25 cellular contexts compared by ENCODE assay signal in the genomic region with DNA sequence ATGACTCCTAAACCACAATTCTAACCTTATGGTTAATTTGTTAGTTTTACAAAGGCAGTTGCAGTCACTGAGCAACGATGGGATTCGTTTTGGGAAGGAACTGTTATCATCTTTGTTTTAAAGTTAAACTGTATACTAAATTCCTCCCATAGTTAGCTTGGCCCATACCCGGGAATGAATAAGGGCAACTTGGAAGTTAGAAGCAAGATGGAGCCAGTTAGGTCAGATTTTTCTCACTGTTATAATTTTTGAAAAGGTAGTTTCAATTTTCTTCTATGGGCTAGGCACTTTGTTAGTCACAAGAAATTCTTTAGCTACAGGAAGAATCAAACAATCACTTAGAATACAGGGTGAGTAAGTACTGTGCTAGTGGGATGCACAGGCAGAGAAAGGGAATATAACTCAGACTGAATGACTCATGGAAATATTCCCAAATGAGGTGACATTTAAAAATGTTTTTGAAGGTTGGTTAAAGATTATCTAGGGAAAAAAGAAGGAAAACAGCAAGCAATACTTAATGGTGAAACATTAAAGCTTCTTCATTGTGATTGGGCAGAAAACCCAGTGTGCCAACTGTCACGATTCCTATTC.
DNase-seq lines count a peak whose midpoint lies in the region; ATAC-seq, FAIRE-seq and TF ChIP-seq lines count a peak whose summit lies in the region.
"Had no signal": no experiment of that assay in that cellular context is flagged by ENCODE, and none has a peak within 500 bp of the region (broad histone marks: within the 10 kb centered on the region; RNA-seq: fewer than 3 reads in every experiment).

No MANE protein-coding gene starts in this region.

- H3K9me3 Mint-ChIP-seq in HFFc6, result no peaks in the 10 kb centered on the region
- peaks cover 23% of the 10 kb centered on the region for H3K9me3 Mint-ChIP-seq in mesothelial cell of epicardium
- H3K9me3 Mint-ChIP-seq: activated naive CD4-positive, alpha-beta T cell treated with anti-CD3 and anti-CD28 coated beads, Interleukin-2, amount 50 U/mL, for 72 hours; stimulated activated memory B cell treated with anti-CD40 and anti-IgM and Interleukin-4, amounts not matched to agents 10 μg/mL and 1 μg/mL and 100 μg/mL, for 72 hours had no signal

- no peak for ATAC-seq in A549
- ATAC-seq: activated CD8-positive, alpha-beta T cell treated with anti-CD3 and anti-CD28 coated beads, Interleukin-2, amount 10 ng/mL, durations not matched to agents 7 days and 5 days; activated naive CD4-positive, alpha-beta T cell treated with anti-CD3 and anti-CD28 coated beads, Interleukin-2, amount 50 U/mL, for 72 hours; left cardiac atrium; stimulated activated memory B cell treated with anti-CD40 and anti-IgM and Interleukin-4, amounts not matched to agents 10 μg/mL and 1 μg/mL and 100 μg/mL, for 72 hours had no signal

- no peak overlapping the region for H3K4me3 ChIP-seq in A549
- H3K4me3 ChIP-seq: cardiac muscle cell, esophagus squamous epithelium, SJSA1, tibial artery had no signal

- FAIRE-seq in A549 (lab: Jason Lieb, UNC), result peak; percentile 88
- FAIRE-seq: A204.1, GM18507 had no signal

- H3K4me1 Mint-ChIP-seq in HFFc6 (ENCODE audit: low read depth) (peaks cover 20% of the 10 kb centered on the region), mesothelial cell of epicardium (no peaks in the 10 kb centered on the region)
- H3K4me1 Mint-ChIP-seq: CD4-positive, CD25-positive, alpha-beta regulatory T cell; stimulated activated memory B cell treated with anti-CD40 and anti-IgM and Interleukin-4, amounts not matched to agents 10 μg/mL and 1 μg/mL and 100 μg/mL, for 72 hours had no signal

- H3K36me3 Mint-ChIP-seq in HFFc6 (ENCODE audit: low read depth) (no peaks in the 10 kb centered on the region; the same call in 1 of the 2 replicates), mesothelial cell of epicardium (peaks cover 3% of the 10 kb centered on the region)
- H3K36me3 Mint-ChIP-seq: activated naive CD4-positive, alpha-beta T cell treated with anti-CD3 and anti-CD28 coated beads, Interleukin-2, amount 50 U/mL, for 72 hours; CD4-positive, CD25-positive, alpha-beta regulatory T cell; stimulated activated memory B cell treated with anti-CD40 and anti-IgM and Interleukin-4, amounts not matched to agents 10 μg/mL and 1 μg/mL and 100 μg/mL, for 72 hours had no signal

- TF ChIP-seq EP300 in A549 (IDR thresholded peaks at IDR 0.05), result no peak

- H3K9me3 ChIP-seq in A549, result no peaks in the 10 kb centered on the region
- H3K9me3 ChIP-seq: esophagus squamous epithelium, SJSA1, tibial artery had no signal

- DNase-seq in A549 (ENCODE audit: low read depth in 1 of 2, low spot score in 1 of 2), result peak in 1 of 2 experiments; percentile 2
- DNase-seq in HFFc6, result peak; percentile 47
- DNase-seq in amniotic epithelial cell (ENCODE audit: low read depth), result peak; percentile 24
- DNase-seq in glomerular visceral epithelial cell (ENCODE audit: extremely low spot score), result peak; percentile 44
- DNase-seq in mesothelial cell of epicardium (ENCODE audit: low spot score in 2 of 2, unreplicated experiment in 2 of 2), result no peak
- DNase-seq in stimulated activated CD4-positive, alpha-beta T cell treated with anti-CD3 and anti-CD28 coated beads, Interleukin-4, amount 100 ng/mL, for 1 hour, result no peak
- no peak for DNase-seq in D341Med (ENCODE audit: low spot score)
- no peak for DNase-seq in NCI-H82 (lab: John Stamatoyannopoulos, UW)
- DNase-seq: activated CD4-positive, CD25-positive, alpha-beta regulatory T cell; activated CD8-positive, alpha-beta T cell treated with anti-CD3 and anti-CD28 coated beads, Interleukin-2, amount 10 ng/mL, durations not matched to agents 7 days and 5 days; CD4-positive, CD25-positive, alpha-beta regulatory T cell; esophagus squamous epithelium; H7; hypothalamus; Karpas-422; left cardiac atrium; midbrain; NCI-H69; tibial artery had no signal

- H3K27ac Mint-ChIP-seq in HFFc6 (peak overlapping the region; percentile 77), mesothelial cell of epicardium (no peak overlapping the region)
- H3K27ac Mint-ChIP-seq: activated CD8-positive, alpha-beta T cell treated with anti-CD3 and anti-CD28 coated beads, Interleukin-2, amount 10 ng/mL, durations not matched to agents 7 days and 5 days; activated naive CD4-positive, alpha-beta T cell treated with anti-CD3 and anti-CD28 coated beads, Interleukin-2, amount 50 U/mL, for 72 hours; CD4-positive, CD25-positive, alpha-beta regulatory T cell; stimulated activated memory B cell treated with anti-CD40 and anti-IgM and Interleukin-4, amounts not matched to agents 10 μg/mL and 1 μg/mL and 100 μg/mL, for 72 hours had no signal

- H3K4me1 ChIP-seq in A549, result no peaks in the 10 kb centered on the region
- H3K4me1 ChIP-seq: esophagus squamous epithelium, SJSA1, tibial artery had no signal

- TF ChIP-seq CTCF in A549 (IDR thresholded peaks at IDR 0.05) (no peak), HFFc6 (IDR thresholded peaks at IDR 0.05) (no peak), mesothelial cell of epicardium (IDR thresholded peaks at IDR 0.05; ENCODE audit: unreplicated experiment) (no peak)

- WGBS in A549 (ENCODE audit: missing lambda C conversion rate), result 16% methylated on average over 4 of the region's 4 CpGs

- no peak for TF ChIP-seq RAD21 in A549 (conservative IDR thresholded peaks at IDR 0.05 in 1 of 2, IDR thresholded peaks at IDR 0.05 in 1 of 2)

- POLR2A ChIA-PET in A549 (lab: Yijun Ruan, JAX), result no interaction called here

- H3K27ac ChIP-seq in A549, result no peak overlapping the region
- H3K27ac ChIP-seq: cardiac muscle cell, esophagus squamous epithelium, SJSA1, tibial artery had no signal

- CTCF ChIA-PET in A549 (lab: Yijun Ruan, JAX), result interaction anchor here (1.0 kb wide), 1 partner anchor 13 kb away, joined by 3 read pairs; no protein-coding TSS in a partner anchor

- no peak overlapping the region for H3K4me2 ChIP-seq in A549

- TF ChIP-seq POLR2A in A549 (IDR thresholded peaks at IDR 0.05; ENCODE audit: low read length), result no peak

- peaks cover 2% of the 10 kb centered on the region; the same call in 1 of the 2 replicates for H3K27me3 Mint-ChIP-seq in HFFc6 (ENCODE audit: insufficient read depth)
- H3K27me3 Mint-ChIP-seq in mesothelial cell of epicardium (ENCODE audit: low read depth), result no peaks in the 10 kb centered on the region
- H3K27me3 Mint-ChIP-seq: CD4-positive, CD25-positive, alpha-beta regulatory T cell had no signal

- H3K4me3 Mint-ChIP-seq in HFFc6 (peak overlapping the region; percentile 62; the same call in 1 of the 2 replicates), mesothelial cell of epicardium (no peak overlapping the region)
- H3K4me3 Mint-ChIP-seq: activated CD8-positive, alpha-beta T cell treated with anti-CD3 and anti-CD28 coated beads, Interleukin-2, amount 10 ng/mL, durations not matched to agents 7 days and 5 days; CD4-positive, CD25-positive, alpha-beta regulatory T cell; stimulated activated memory B cell treated with anti-CD40 and anti-IgM and Interleukin-4, amounts not matched to agents 10 μg/mL and 1 μg/mL and 100 μg/mL, for 72 hours had no signal

TF ChIP-seq in A549, 52 proteins besides CTCF, POLR2A, EP300 and RAD21:
- no peak for TF ChIP-seq FOSL2 (IDR thresholded peaks at IDR 0.05)
- 0 out of 2 replicates have a peak, but pooled peaks have one; percentile 8 for TF ChIP-seq FOSL2 (CRISPR knock-in tag; IDR thresholded peaks at IDR 0.05)
- no peak for TF ChIP-seq JUNB (IDR thresholded peaks at IDR 0.05)

Comparison
In these comparisons a context has a peak if more than half of its experiments do, and no peak if none do; other contexts are left out.
1. DNase-seq: peak in HFFc6 (single experiment), amniotic epithelial cell (single experiment) and glomerular visceral epithelial cell (single experiment); none in mesothelial cell of epicardium (0 of 2), stimulated activated CD4-positive, alpha-beta T cell treated with anti-CD3 and anti-CD28 coated beads, Interleukin-4, amount 100 ng/mL, for 1 hour (single experiment), D341Med (single experiment) and NCI-H82 (single experiment).